11 cellular contexts compared by ENCODE assay signal in the genomic region with DNA sequence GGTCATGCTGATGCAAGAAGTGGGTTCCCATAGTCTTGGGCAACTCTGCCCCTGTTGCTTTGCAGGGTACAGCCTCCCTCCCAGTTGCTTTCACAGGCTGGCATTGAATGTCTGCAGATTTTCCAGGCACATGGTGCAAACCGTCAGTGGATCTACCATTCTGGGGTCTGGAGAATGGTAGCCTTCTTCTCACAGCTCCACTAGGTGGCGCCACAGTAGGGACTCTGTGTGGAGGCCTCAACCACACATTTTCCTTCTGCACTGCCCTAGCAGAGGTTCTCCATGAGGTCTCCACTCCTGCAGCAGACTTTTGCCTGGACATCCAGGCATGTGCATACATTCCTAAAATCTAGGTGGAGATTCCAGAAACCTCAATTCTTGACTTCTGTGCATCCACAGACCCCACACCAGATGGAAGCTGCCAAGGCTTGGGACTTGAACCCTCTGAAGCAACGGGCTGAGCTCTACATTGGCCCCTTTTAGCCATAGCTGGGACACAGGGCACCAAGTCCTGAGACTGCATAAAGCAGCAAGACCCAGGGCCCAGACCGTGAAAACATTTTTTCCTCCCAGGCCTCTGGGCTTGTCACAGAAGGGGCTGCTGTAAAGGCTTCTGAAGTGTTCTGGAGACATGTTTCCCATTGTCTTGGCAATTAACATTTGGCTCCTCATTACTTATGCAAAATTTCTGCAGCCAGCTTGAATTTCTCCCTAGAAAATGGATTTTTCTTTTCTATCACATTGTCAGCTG.
DNase-seq lines count a peak whose midpoint lies in the region; TF ChIP-seq lines count a peak whose summit lies in the region.
"Had no signal": no experiment of that assay in that cellular context is flagged by ENCODE, and none has a peak within 500 bp of the region (broad histone marks: within the 10 kb centered on the region; RNA-seq: fewer than 3 reads in every experiment).

No MANE protein-coding gene starts in this region.

- H3K27me3 ChIP-seq in BE2C: no peaks in the 10 kb centered on the region
- H3K27me3 ChIP-seq: pancreas, thyroid gland had no signal

- intact Hi-C loops in posterior vena cava (cut with DNase I): no loop called here

- H3K36me3 ChIP-seq in BE2C: no peaks in the 10 kb centered on the region
- H3K36me3 ChIP-seq: pancreas, thyroid gland had no signal

- H3K4me1 ChIP-seq in BE2C: no peaks in the 10 kb centered on the region
- H3K4me1 ChIP-seq: pancreas, thyroid gland had no signal

- TF ChIP-seq CTCF in BE2C (IDR thresholded peaks at IDR 0.05; ENCODE audit: low read depth, low read length) (peak; percentile 39), GM12865 (IDR thresholded peaks at IDR 0.05; ENCODE audit: insufficient read depth, low read depth, low read length, missing control alignments) (peak; percentile 22), fibroblast of pulmonary artery (IDR thresholded peaks at IDR 0.05; ENCODE audit: low read length, missing control alignments) (peak; percentile 27)

- H3K4me3 ChIP-seq in BE2C (ENCODE audit: low read depth, low read length): no peak overlapping the region
- H3K4me3 ChIP-seq in GM12865 (ENCODE audit: low read depth, low read length): no peak overlapping the region
- H3K4me3 ChIP-seq in fibroblast of pulmonary artery (replicated peaks; ENCODE audit: low read depth, low read length): no peak overlapping the region
- H3K4me3 ChIP-seq: pancreas, thyroid gland had no signal

- no peaks in the 10 kb centered on the region; the same call in none of the 2 replicates for H3K9me3 ChIP-seq in BE2C
- H3K9me3 ChIP-seq: pancreas, thyroid gland had no signal

- DNase-seq in BE2C: peak; percentile 35
- DNase-seq in GM12865 (ENCODE audit: low read depth): no peak
- DNase-seq in OCI-M1 (lab: John Stamatoyannopoulos, UW): peak; percentile 39
- DNase-seq in fibroblast of pulmonary artery (ENCODE audit: low read depth): peak; percentile 2
- no peak for DNase-seq in stimulated activated naive CD4-positive, alpha-beta T cell (lab: John Stamatoyannopoulos, UW)
- DNase-seq in cerebellar cortex (ENCODE audit: low spot score): no peak
- no peak for DNase-seq in KG1 (lab: John Stamatoyannopoulos, UW)
- no peak for DNase-seq in posterior vena cava (ENCODE audit: low spot score)
- DNase-seq: activated T-cell treated with anti-CD3 and anti-CD28 coated beads, Interleukin-2, amount 50 U/mL, for 1 hour; pancreas; thyroid gland had no signal

Comparison
In these comparisons a context has a peak if more than half of its experiments do, and no peak if none do; other contexts are left out.
1. DNase-seq: peak in BE2C (single experiment), OCI-M1 (single experiment) and fibroblast of pulmonary artery (single experiment); none in GM12865 (single experiment), stimulated activated naive CD4-positive, alpha-beta T cell (0 of 6), cerebellar cortex (single experiment), KG1 (single experiment) and posterior vena cava (single experiment).
2. Peak in every context shown above with its lines, with median percentiles within 50 percentile points of each other: CTCF ChIP-seq.